ENCODE assay signal across 8 cellular contexts in the genomic region with DNA sequence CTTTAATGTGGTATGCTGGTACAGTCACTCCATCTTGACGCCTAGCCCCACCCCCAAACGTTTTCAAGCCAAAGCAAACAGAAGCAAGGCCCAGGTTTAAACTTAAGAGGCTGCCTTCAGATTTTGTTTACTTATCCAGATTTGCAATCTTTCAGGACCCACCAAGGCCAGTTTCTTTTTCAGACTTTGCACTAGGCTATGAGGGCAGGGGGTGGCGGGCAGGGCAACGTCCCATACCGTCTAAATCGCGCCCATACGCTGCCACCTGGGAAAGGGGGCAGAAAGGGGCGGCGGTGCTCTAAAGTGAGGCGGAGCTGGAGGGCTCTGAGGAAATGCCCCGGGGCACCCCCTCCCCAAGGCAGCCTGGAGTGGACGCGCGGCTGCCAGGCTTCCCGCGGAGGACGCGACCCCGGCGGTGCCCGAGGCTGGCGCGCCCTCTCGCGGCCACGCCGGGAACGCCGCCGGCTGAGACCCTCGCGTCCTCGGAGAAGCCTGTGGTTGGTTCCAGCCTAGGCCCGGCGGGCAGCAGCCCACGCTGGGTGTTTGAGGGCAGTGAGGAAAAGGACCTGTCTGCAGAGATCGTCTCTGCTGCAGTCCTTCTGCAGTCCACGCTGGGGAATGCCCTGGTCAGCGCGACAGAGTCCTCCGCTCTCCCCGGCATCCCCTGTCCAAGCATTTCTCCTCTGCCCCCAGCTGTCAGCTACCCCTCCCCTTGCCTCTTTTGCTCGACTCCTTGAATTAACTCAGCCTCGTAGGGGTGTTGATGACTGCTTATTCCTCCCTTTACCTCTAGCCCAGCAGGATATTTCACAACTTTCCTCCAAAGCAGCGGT.
DNase-seq lines count a peak whose midpoint lies in the region; ATAC-seq and TF ChIP-seq lines count a peak whose summit lies in the region.

No MANE protein-coding gene starts in this region.

- no peaks in the 10 kb centered on the region for H3K9me3 ChIP-seq in NT2/D1 (ENCODE audit: insufficient read depth, low read length)
- no peaks in the 10 kb centered on the region for H3K9me3 ChIP-seq in neural progenitor cell (ENCODE audit: low read depth)
- no peaks in the 10 kb centered on the region for H3K9me3 ChIP-seq in thymus (ENCODE audit: control insufficient read depth)

- H3K4me1 Mint-ChIP-seq in activated T-cell treated with anti-CD3 and anti-CD28 coated beads, Interleukin-2, amount 50 U/mL, for 4 hours (ENCODE audit: low read depth): peaks cover 5% of the 10 kb centered on the region
- peaks cover 5% of the 10 kb centered on the region for H3K4me1 Mint-ChIP-seq in neural progenitor cell

- H3K27ac ChIP-seq in ACC112 (ENCODE audit: low read depth, low read length): no peak overlapping the region
- H3K27ac ChIP-seq in neural progenitor cell: no peak overlapping the region
- H3K27ac ChIP-seq in thymus (ENCODE audit: low read depth): no peak overlapping the region

- H3K4me2 ChIP-seq in neural progenitor cell: peak overlapping the region; percentile 80

- no peaks in the 10 kb centered on the region for H3K27me3 ChIP-seq in ACC112 (ENCODE audit: insufficient read depth, low read length)
- peaks cover 28% of the 10 kb centered on the region for H3K27me3 ChIP-seq in NT2/D1 (ENCODE audit: insufficient read depth, insufficient read length)
- peaks cover 52% of the 10 kb centered on the region for H3K27me3 ChIP-seq in neural progenitor cell
- H3K27me3 ChIP-seq in thymus (ENCODE audit: control insufficient read depth, insufficient read depth): no peaks in the 10 kb centered on the region

- no peaks in the 10 kb centered on the region for H3K79me2 ChIP-seq in ACC112 (ENCODE audit: control insufficient read depth, insufficient read depth, low read length, unreplicated experiment)
- no peaks in the 10 kb centered on the region for H3K79me2 ChIP-seq in neural progenitor cell (ENCODE audit: low read depth)

- peaks cover 18% of the 10 kb centered on the region for H3K27me3 Mint-ChIP-seq in activated T-cell treated with anti-CD3 and anti-CD28 coated beads, Interleukin-2, amount 50 U/mL, for 4 hours (ENCODE audit: low read depth)
- peaks cover 6% of the 10 kb centered on the region for H3K27me3 Mint-ChIP-seq in neural progenitor cell (ENCODE audit: insufficient read depth, low read depth)

- peak overlapping the region; percentile 79 for H3K27ac Mint-ChIP-seq in neural progenitor cell

- no peaks in the 10 kb centered on the region for H4K20me1 ChIP-seq in neural progenitor cell (ENCODE audit: low read depth)

- 9% methylated on average over 46 of the region's 46 CpGs for WGBS in thymus

- H3K9ac ChIP-seq in NT2/D1 (ENCODE audit: insufficient read length, low read depth) (peak overlapping the region; percentile 50), neural progenitor cell (no peak overlapping the region)

- no peaks in the 10 kb centered on the region for H3K4me1 ChIP-seq in ACC112 (ENCODE audit: control insufficient read depth, insufficient read depth, low read length, unreplicated experiment)
- peaks cover 5% of the 10 kb centered on the region for H3K4me1 ChIP-seq in NT2/D1 (ENCODE audit: insufficient read depth, insufficient read length)
- no peaks in the 10 kb centered on the region for H3K4me1 ChIP-seq in neural progenitor cell
- peaks cover 4% of the 10 kb centered on the region for H3K4me1 ChIP-seq in thymus (ENCODE audit: control insufficient read depth, insufficient read depth, low read length)

- H3K36me3 Mint-ChIP-seq in activated T-cell treated with anti-CD3 and anti-CD28 coated beads, Interleukin-2, amount 50 U/mL, for 4 hours (ENCODE audit: insufficient read depth): no peaks in the 10 kb centered on the region
- no peaks in the 10 kb centered on the region for H3K36me3 Mint-ChIP-seq in neural progenitor cell

- TF ChIP-seq CTCF in GM20000 (IDR thresholded peaks at IDR 0.05; ENCODE audit: extremely low read depth, missing control alignments) (peak; percentile 95), fibroblast of mammary gland (conservative IDR thresholded peaks at IDR 0.05; ENCODE audit: control insufficient read depth, insufficient read depth, low read depth, low read length) (no peak), neural progenitor cell (IDR thresholded peaks at IDR 0.05) (peak; percentile 97)

- H3K4me3 Mint-ChIP-seq in activated T-cell treated with anti-CD3 and anti-CD28 coated beads, Interleukin-2, amount 50 U/mL, for 4 hours: peak overlapping the region; percentile 68
- peak overlapping the region; percentile 72 for H3K4me3 Mint-ChIP-seq in neural progenitor cell

- DNase-seq in GM20000 (ENCODE audit: low spot score) (peak; percentile 77), NT2/D1 (ENCODE audit: low read depth, low spot score) (no peak), fibroblast of mammary gland (ENCODE audit: low read depth) (peak; percentile 48), neural progenitor cell (ENCODE audit: low spot score) (peak; percentile 75), NCI-H226 (no peak)
- DNase-seq in activated T-cell treated with anti-CD3 and anti-CD28 coated beads, Interleukin-2, amount 50 U/mL, for 4 hours: peak; percentile 43

- H3K36me3 ChIP-seq in ACC112 (ENCODE audit: insufficient read depth, low read length) (no peaks in the 10 kb centered on the region), NT2/D1 (ENCODE audit: insufficient read depth, insufficient read length, low read length) (no peaks in the 10 kb centered on the region), neural progenitor cell (no peaks in the 10 kb centered on the region), thymus (ENCODE audit: control insufficient read depth, insufficient read depth) (no peaks in the 10 kb centered on the region)

- H2AFZ ChIP-seq in ACC112 (ENCODE audit: low read length, unreplicated experiment): peak overlapping the region; percentile 64
- H2AFZ ChIP-seq in neural progenitor cell (replicated peaks): peak overlapping the region; percentile 75

- H3K4me3 ChIP-seq in ACC112 (ENCODE audit: low read depth, low read length) (peak overlapping the region; percentile 81), NT2/D1 (ENCODE audit: insufficient read length, low read depth) (peak overlapping the region; percentile 26), fibroblast of mammary gland (ENCODE audit: control insufficient read depth, low read depth, low read length) (peak overlapping the region; percentile 35), neural progenitor cell (peak overlapping the region; percentile 42), thymus (ENCODE audit: low read length) (peak overlapping the region; percentile 35)

- H3F3A ChIP-seq in neural progenitor cell (ENCODE audit: low read depth): no peaks in the 10 kb centered on the region

- peak; percentile 87 to 93 for ATAC-seq in activated T-cell treated with anti-CD3 and anti-CD28 coated beads, Interleukin-2, amount 50 U/mL, for 4 hours

- no peaks in the 10 kb centered on the region for H3K9me3 Mint-ChIP-seq in activated T-cell treated with anti-CD3 and anti-CD28 coated beads, Interleukin-2, amount 50 U/mL, for 4 hours
- H3K9me3 Mint-ChIP-seq in neural progenitor cell: no peaks in the 10 kb centered on the region

Comparison
In these comparisons a context has a peak if more than half of its experiments do, and no peak if none do; other contexts are left out.
1. H3K4me3 ChIP-seq: peak in every context shown above with its lines; median percentile 81 in ACC112; 42 in neural progenitor cell; 35 in fibroblast of mammary gland; 35 in thymus; 26 in NT2/D1.
2. DNase-seq: peak in GM20000 (single experiment), activated T-cell treated with anti-CD3 and anti-CD28 coated beads, Interleukin-2, amount 50 U/mL, for 4 hours (single experiment), fibroblast of mammary gland (single experiment) and neural progenitor cell (single experiment); none in NT2/D1 (single experiment) and NCI-H226 (single experiment).